Comparison of ENCODE assay signal across 20 cellular contexts in genomic region chr21:29230541-29231275, GRCh38.
DNase-seq lines count a peak whose midpoint lies in the region; ATAC-seq and TF ChIP-seq lines count a peak whose summit lies in the region.
"Had no signal": no experiment of that assay in that cellular context is flagged by ENCODE, and none has a peak within 500 bp of the region (broad histone marks: within the 10 kb centered on the region; RNA-seq: fewer than 3 reads in every experiment).

No MANE protein-coding gene starts in this region.

- no peaks in the 10 kb centered on the region for H3K36me3 ChIP-seq in fibroblast of lung (ENCODE audit: control insufficient read depth, insufficient read depth, low read length)

- ATAC-seq in HG03280 (IDR thresholded peaks at IDR 0.05; ENCODE audit: unreplicated experiment) (no peak), GM21825 (IDR thresholded peaks at IDR 0.05; ENCODE audit: unreplicated experiment) (no peak)

- in situ Hi-C loops in Caki2 (cut with HindIII; ENCODE audit: low pct_unique_long_range_greater_than_20kb, low sequenced_read_pairs), result no loop called here

- no peak overlapping the region for H3K4me2 ChIP-seq in fibroblast of lung (ENCODE audit: extremely low read depth, insufficient read depth, low read length)

- no peak overlapping the region for H2AFZ ChIP-seq in fibroblast of lung (ENCODE audit: low read length)

- H4K20me1 ChIP-seq in fibroblast of lung (ENCODE audit: control insufficient read depth, extremely low read depth, insufficient read depth, low read length), result no peaks in the 10 kb centered on the region

- no peak overlapping the region for H3K9ac ChIP-seq in fibroblast of lung (ENCODE audit: insufficient read depth, low read length)

- no peak overlapping the region for H3K27ac ChIP-seq in fibroblast of lung (ENCODE audit: insufficient read depth, low read length)
- H3K27ac ChIP-seq: dorsolateral prefrontal cortex had no signal

- TF ChIP-seq CTCF in fibroblast of lung (conservative IDR thresholded peaks at IDR 0.05 in 1 of 2, IDR thresholded peaks at IDR 0.05 in 1 of 2; ENCODE audit: low read depth in 1 of 2, low read length in 2 of 2), result no peak

- H3K9me3 ChIP-seq in fibroblast of lung (ENCODE audit: control insufficient read depth, insufficient read depth, low read depth, low read length), result no peaks in the 10 kb centered on the region

- H3K27me3 ChIP-seq in fibroblast of lung (ENCODE audit: control insufficient read depth, insufficient read depth, low read length), result no peaks in the 10 kb centered on the region

- DNase-seq in Caki2 (ENCODE audit: low read depth) (peak; percentile 20), NCI-H226 (peak; percentile 34), fibroblast of lung (ENCODE audit: low read depth in 2 of 2) (peak; percentile 46 to 64), renal cortical epithelial cell (ENCODE audit: low read depth) (peak; percentile 72), medulla oblongata (ENCODE audit: extremely low spot score) (no peak)
- no peak for DNase-seq in stimulated activated naive CD4-positive, alpha-beta T cell treated with Interleukin-2 at 50 U/mL for 16 hours (lab: John Stamatoyannopoulos, UW)
- DNase-seq: activated T-cell treated with anti-CD3 and anti-CD28 coated beads, Interleukin-2, amount 50 U/mL, for 48 hours; aorta; CD4-positive, CD25-positive, alpha-beta regulatory T cell; dorsolateral prefrontal cortex; foreskin fibroblast; midbrain; NCI-H1048; NCI-H2171; occipital lobe; SHP77; stimulated activated CD4-positive, alpha-beta T cell treated with anti-CD3 and anti-CD28 coated beads, Interleukin-12 subunit alpha, Interleukin-12 subunit beta, amount 100 ng/mL, for 4 hours; T-helper 9 cell had no signal

- no peak overlapping the region for H3K4me3 ChIP-seq in fibroblast of lung (replicated peaks in 1 of 4; ENCODE audit: control extremely low read depth in 1 of 4, insufficient read depth in 1 of 4, low read depth in 3 of 4, low read length in 4 of 4)
- H3K4me3 ChIP-seq: dorsolateral prefrontal cortex had no signal

- no peaks in the 10 kb centered on the region for H3K79me2 ChIP-seq in fibroblast of lung (ENCODE audit: control insufficient read depth, insufficient read depth, low read length)

- H3K4me1 ChIP-seq in fibroblast of lung (ENCODE audit: control insufficient read depth, extremely low read depth, insufficient read depth, low read length), result no peaks in the 10 kb centered on the region

Comparison
In these comparisons a context has a peak if more than half of its experiments do, and no peak if none do; other contexts are left out.
1. DNase-seq: peak in Caki2 (single experiment), NCI-H226 (single experiment), fibroblast of lung (2 of 2) and renal cortical epithelial cell (single experiment); none in stimulated activated naive CD4-positive, alpha-beta T cell treated with Interleukin-2 at 50 U/mL for 16 hours (single experiment) and medulla oblongata (single experiment).